19 cellular contexts compared by ENCODE assay signal in genomic region chr11:43585877-43586608, GRCh38.
"Had no signal": no experiment of that assay in that cellular context is flagged by ENCODE, and none has a peak within 500 bp of the region (broad histone marks: within the 10 kb centered on the region; RNA-seq: fewer than 3 reads in every experiment).

No MANE protein-coding gene starts in this region.

- H3K4me1 ChIP-seq: foreskin keratinocyte had no signal

- H3K9me3 ChIP-seq: neutrophil, thyroid gland had no signal

- H3K4me3 ChIP-seq: thyroid gland had no signal

- ATAC-seq: foreskin keratinocyte; natural killer cell; stimulated activated effector memory CD8-positive, alpha-beta T cell treated with anti-CD3 and anti-CD28 coated beads, Interleukin-12 subunit alpha, Interleukin-12 subunit beta, amount 100 ng/mL, for 72 hours had no signal

- DNase-seq: activated CD4-positive, alpha-beta T cell treated with anti-CD3 and anti-CD28 coated beads, Interleukin-2, amount 10 ng/mL, durations not matched to agents 7 days and 5 days; activated CD4-positive, CD25-positive, alpha-beta regulatory T cell; activated CD8-positive, alpha-beta memory T cell treated with anti-CD3 and anti-CD28 coated beads for 24 hours; activated gamma-delta T cell treated with Interleukin-2 at 50 U/mL for 16 hours; amniotic stem cell; brain microvascular endothelial cell; cortex of kidney; effector CD8-positive, alpha-beta T cell; foreskin keratinocyte; glutamatergic neuron; kidney glomerular epithelial cell; mesenchymal stem cell; natural killer cell; posterior cingulate gyrus; retina; T-helper 9 cell; thyroid gland had no signal

- H3K36me3 ChIP-seq: brain microvascular endothelial cell, neutrophil, thyroid gland had no signal

- H3K27ac ChIP-seq: brain microvascular endothelial cell, foreskin keratinocyte, neutrophil, thyroid gland had no signal
